9 cellular contexts compared by ENCODE assay signal in the genomic region with DNA sequence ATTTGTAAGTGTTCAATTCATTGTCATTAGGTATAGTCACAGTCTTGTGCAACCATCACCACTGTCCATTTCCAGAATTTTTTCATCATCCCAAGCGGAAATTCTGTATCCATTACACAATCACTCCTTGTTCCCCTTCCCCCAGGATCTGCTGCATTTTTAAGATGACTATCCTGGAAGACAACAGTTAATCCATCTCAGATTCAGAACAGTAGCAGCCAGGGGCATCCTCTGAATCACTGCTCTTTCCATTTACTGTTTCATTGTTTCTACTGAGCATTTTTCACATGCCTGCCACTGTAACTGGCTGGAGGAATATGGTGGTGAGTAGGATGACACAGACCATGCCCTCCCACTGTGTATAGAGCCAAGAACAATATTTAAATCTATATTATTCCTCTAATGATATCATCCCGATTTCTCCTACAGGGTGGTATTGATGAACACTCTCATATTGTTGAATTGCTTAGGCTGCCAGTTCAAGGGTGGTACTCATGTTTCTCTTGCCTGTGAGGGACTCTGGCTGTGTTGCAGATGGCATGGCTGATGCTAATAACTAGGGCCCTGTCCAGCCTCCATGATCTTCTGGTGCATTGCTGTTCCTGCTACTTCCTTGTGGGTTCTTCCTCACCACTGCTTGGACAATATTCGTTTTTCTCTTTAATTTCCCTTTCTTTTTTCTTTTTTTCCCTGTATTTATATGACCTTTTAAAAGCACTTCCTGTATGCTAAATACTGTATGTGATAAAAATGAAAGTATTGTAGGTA. TPM values are rescaled to one million over a fixed set of nuclear protein-coding genes. Genes with fewer than 3 reads are reported as not detected.
DNase-seq lines count a peak whose midpoint lies in the region; ATAC-seq, FAIRE-seq and TF ChIP-seq lines count a peak whose summit lies in the region.
"Had no signal": no experiment of that assay in that cellular context is flagged by ENCODE, and none has a peak within 500 bp of the region (broad histone marks: within the 10 kb centered on the region; RNA-seq: fewer than 3 reads in every experiment).

No MANE protein-coding gene starts in this region.

- H3K4me1 ChIP-seq in CD8-positive, alpha-beta memory T cell (ENCODE audit: insufficient read depth, low read length): peaks cover 39% of the 10 kb centered on the region
- H3K4me1 ChIP-seq in kidney (ENCODE audit: control insufficient read depth in 1 of 2, insufficient read depth in 1 of 2, low read depth in 1 of 2, low read length in 2 of 2): peaks cover 7 to 8% of the 10 kb centered on the region in 2 donors

- CTCF ChIA-PET in CD8-positive, alpha-beta memory T cell (lab: Charles Lee): no interaction called here

- peaks cover 50 to 65% (median 60%) of the 10 kb centered on the region in 3 donors for H3K4me1 Mint-ChIP-seq in CD8-positive, alpha-beta memory T cell
- peaks cover 50 to 54% (median 51%) of the 10 kb centered on the region in 3 donors for H3K4me1 Mint-ChIP-seq in naive B cell

- no peak for DNase-seq in CD8-positive, alpha-beta memory T cell
- DNase-seq in MG63 (peak; percentile 83), choroid plexus epithelial cell (ENCODE audit: low read depth) (peak; percentile 83), naive B cell (no peak), kidney (no peak)
- DNase-seq in activated CD8-positive, alpha-beta memory T cell treated with anti-CD3 and anti-CD28 coated beads for 24 hours: no peak

- TF ChIP-seq CTCF in choroid plexus epithelial cell (conservative IDR thresholded peaks at IDR 0.05; ENCODE audit: low read depth, low read length) (peak; percentile 1), kidney (IDR thresholded peaks at IDR 0.05; ENCODE audit: borderline replicate concordance, extremely low read depth, insufficient read depth) (no peak)

- peaks cover 0 to 2% (median 0%) of the 10 kb centered on the region in 3 donors for H3K36me3 Mint-ChIP-seq in CD8-positive, alpha-beta memory T cell
- H3K36me3 Mint-ChIP-seq in naive B cell: no peaks in the 10 kb centered on the region

- FAIRE-seq in kidney (lab: Jason Lieb, UNC): no peak

- no peak overlapping the region for H3K9ac ChIP-seq in kidney (ENCODE audit: low read length in 2 of 2)
- H3K9ac ChIP-seq: KMS-11 had no signal

- ATAC-seq in naive B cell (ENCODE audit: low read depth in 2 of 2) (no peak), GM18909 (IDR thresholded peaks at IDR 0.05; ENCODE audit: poor library complexity, unreplicated experiment) (no peak), HG03521 (IDR thresholded peaks at IDR 0.05; ENCODE audit: unreplicated experiment) (no peak)

- H3K4me3 Mint-ChIP-seq in CD8-positive, alpha-beta memory T cell: peak overlapping the region in 6 of 7 donors; percentile 14 to 62 (median 44)
- peak overlapping the region in 6 of 8 donors; percentile 7 to 83 (median 30) for H3K4me3 Mint-ChIP-seq in naive B cell

- H3K9me3 ChIP-seq in CD8-positive, alpha-beta memory T cell (ENCODE audit: low read length): no peaks in the 10 kb centered on the region
- H3K9me3 ChIP-seq in MG63 (no peaks in the 10 kb centered on the region), kidney (ENCODE audit: control insufficient read depth in 1 of 2, low read length in 2 of 2) (no peaks in the 10 kb centered on the region)

- H3K27ac Mint-ChIP-seq in CD8-positive, alpha-beta memory T cell: peak overlapping the region; percentile 5 to 100 (median 99)
- peak overlapping the region; percentile 11 to 92 (median 74) for H3K27ac Mint-ChIP-seq in naive B cell

- H3K27me3 ChIP-seq in CD8-positive, alpha-beta memory T cell (ENCODE audit: insufficient read depth, low read length, poor library complexity, severe bottlenecking): no peaks in the 10 kb centered on the region
- no peaks in the 10 kb centered on the region for H3K27me3 ChIP-seq in MG63

- H3K27ac ChIP-seq in CD8-positive, alpha-beta memory T cell (ENCODE audit: low read depth, low read length): no peak overlapping the region
- H3K27ac ChIP-seq in kidney (ENCODE audit: low read depth in 2 of 2, low read length in 2 of 2): no peak overlapping the region
- H3K27ac ChIP-seq: KMS-11 had no signal

- no peaks in the 10 kb centered on the region for H3K36me3 ChIP-seq in CD8-positive, alpha-beta memory T cell (ENCODE audit: insufficient read depth, low read length)
- H3K36me3 ChIP-seq in MG63: no peaks in the 10 kb centered on the region
- no peaks in the 10 kb centered on the region for H3K36me3 ChIP-seq in kidney (ENCODE audit: control insufficient read depth in 1 of 2, insufficient read depth in 2 of 2, low read length in 2 of 2)

- intact Hi-C loops in kidney (cut with DNase I): no loop called here

- H3K9me3 Mint-ChIP-seq in CD8-positive, alpha-beta memory T cell: no peaks in the 10 kb centered on the region
- H3K9me3 Mint-ChIP-seq in naive B cell: peaks cover 0 to 2% (median 0%) of the 10 kb centered on the region in 7 donors

- H3K4me3 ChIP-seq in CD8-positive, alpha-beta memory T cell (ENCODE audit: low read length): no peak overlapping the region
- H3K4me3 ChIP-seq in MG63 (no peak overlapping the region), choroid plexus epithelial cell (ENCODE audit: low read depth, low read length) (no peak overlapping the region), kidney (ENCODE audit: low read length in 2 of 2) (no peak overlapping the region)

- no peaks in the 10 kb centered on the region for H3K27me3 Mint-ChIP-seq in CD8-positive, alpha-beta memory T cell
- H3K27me3 Mint-ChIP-seq in naive B cell: no peaks in the 10 kb centered on the region

- POLR2A ChIA-PET in CD8-positive, alpha-beta memory T cell (lab: Charles Lee): no interaction called here

RNA-seq across cellular contexts. Expression of a gene that starts 59.0 kb away (rescaled TPM):
- total RNA-seq in CD8-positive, alpha-beta memory T cell: 1 to 10 TPM; 6.1 to 7.1 TPM
- 3.9 TPM for polyA plus RNA-seq in CD8-positive, alpha-beta memory T cell
- total RNA-seq in MG63 (2014; rRNA removed; shearing (Covaris generic); ENCODE audit: low replicate concordance): 0.91 and 1.8 TPM in 2 replicates
- polyA plus RNA-seq in naive B cell (ENCODE audit: low read depth in 6 of 6) (10 to 100 TPM in 1 of 6 donors, 1 to 10 TPM in 5; 7.6 to 13.6 (median 8.0) TPM), kidney (ENCODE audit: insufficient read depth, low read depth, low replicate concordance) (4.8 TPM)
- total RNA-seq in kidney: 13.0 TPM

Comparison
In these comparisons a context has a peak if more than half of its experiments do, and no peak if none do; other contexts are left out.
1. DNase-seq: peak in MG63 (single experiment) and choroid plexus epithelial cell (single experiment); none in CD8-positive, alpha-beta memory T cell (0 of 5), naive B cell (single experiment), activated CD8-positive, alpha-beta memory T cell treated with anti-CD3 and anti-CD28 coated beads for 24 hours (single experiment) and kidney (single experiment).